13 cellular contexts compared by ENCODE assay signal in genomic region chrX:72916096-72916495, GRCh38. TPM values are rescaled to one million over a fixed set of nuclear protein-coding genes. Genes with fewer than 3 reads are reported as not detected.
DNase-seq lines count a peak whose midpoint lies in the region; ATAC-seq, FAIRE-seq and TF ChIP-seq lines count a peak whose summit lies in the region.
"Not testable (repeated sequence)": the region's sequence is repeated elsewhere in the genome, so short reads cannot be mapped to it uniquely, and the experiment has no call there.
"Had no signal": no experiment of that assay in that cellular context is flagged by ENCODE, and none has a peak within 500 bp of the region (broad histone marks: within the 10 kb centered on the region; RNA-seq: fewer than 3 reads in every experiment).

No MANE protein-coding gene starts in this region.

- H3K36me3 ChIP-seq in colonic mucosa; kidney (ENCODE audit: control insufficient read depth in 1 of 2, insufficient read depth in 2 of 2, low read length in 2 of 2); spleen; aorta (ENCODE audit: control insufficient read depth in 1 of 2, insufficient read depth in 2 of 2, low read length in 1 of 2): not testable (repeated sequence)

- 81 to 100% (median 93%) methylated on average over 1 to 3 of the region's 5 CpGs; no CpG with 5 or more reads in 1 of the 5 donors for WGBS in spleen, 5 donors
- 73 to 89% methylated on average over 3 of the region's 5 CpGs for WGBS in aorta, 2 donors

- not testable (repeated sequence) for H3K4me3 ChIP-seq in colonic mucosa; kidney (ENCODE audit: low read length in 2 of 2); spleen; aorta (ENCODE audit: low read length in 2 of 2)

- not testable (repeated sequence) for H3K9me3 ChIP-seq in colonic mucosa; kidney (ENCODE audit: control insufficient read depth in 1 of 2, low read length in 2 of 2); spleen; aorta (ENCODE audit: control insufficient read depth, low read length)

- peak; percentile 56 for ATAC-seq in aorta (ENCODE audit: low FRiP score)

- TF ChIP-seq CTCF in colonic mucosa (IDR thresholded peaks at IDR 0.05); kidney (IDR thresholded peaks at IDR 0.05; ENCODE audit: borderline replicate concordance, extremely low read depth, insufficient read depth); progenitor cell of endocrine pancreas (IDR thresholded peaks at IDR 0.05; ENCODE audit: unreplicated experiment); spleen (IDR thresholded peaks at IDR 0.05 in 8 of 11, conservative IDR thresholded peaks at IDR 0.05 in 3 of 11); type B pancreatic cell (conservative IDR thresholded peaks at IDR 0.05): not testable (repeated sequence)

- not testable (repeated sequence) for H3K27me3 Mint-ChIP-seq in progenitor cell of endocrine pancreas, type B pancreatic cell

- H3K4me1 ChIP-seq in colonic mucosa; kidney (ENCODE audit: control insufficient read depth in 1 of 2, insufficient read depth in 1 of 2, low read depth in 1 of 2, low read length in 2 of 2); spleen; aorta (ENCODE audit: control insufficient read depth in 1 of 2, insufficient read depth in 2 of 2, low read length in 2 of 2): not testable (repeated sequence)

- H3K9ac ChIP-seq in colonic mucosa (ENCODE audit: low read depth in 2 of 2, low read length in 2 of 2); kidney (ENCODE audit: low read length in 2 of 2): not testable (repeated sequence)

- intact Hi-C loops in colonic mucosa (cut with DNase I); kidney (cut with DNase I); spleen (cut with DNase I; ENCODE audit: low total_unique reads); aorta (cut with DNase I): not testable (repeated sequence)

- not testable (repeated sequence) for H3K4me1 Mint-ChIP-seq in progenitor cell of endocrine pancreas (ENCODE audit: low read depth); type B pancreatic cell (ENCODE audit: unreplicated experiment)

- not testable (repeated sequence) for TF ChIP-seq POLR2A in spleen (IDR thresholded peaks at IDR 0.05)

- not testable (repeated sequence) for H3K36me3 Mint-ChIP-seq in progenitor cell of endocrine pancreas (ENCODE audit: insufficient read depth); type B pancreatic cell

- H3K9me3 Mint-ChIP-seq in progenitor cell of endocrine pancreas (ENCODE audit: low read depth); type B pancreatic cell: not testable (repeated sequence)

- peak; percentile 1 for DNase-seq in colonic mucosa
- peak; percentile 1 for DNase-seq in effector CD4-positive, alpha-beta T cell
- DNase-seq in kidney = peak; percentile 6
- peak; percentile 4 for DNase-seq in progenitor cell of endocrine pancreas (ENCODE audit: low spot score, unreplicated experiment)
- DNase-seq in spleen = peak; percentile 17
- DNase-seq in type B pancreatic cell (ENCODE audit: extremely low spot score, unreplicated experiment) = peak; percentile 20
- not testable (repeated sequence) for DNase-seq in aorta

- FAIRE-seq in kidney (lab: Jason Lieb, UNC) = not testable (repeated sequence)

- H3K27ac ChIP-seq in colonic mucosa; kidney (ENCODE audit: low read depth in 2 of 2, low read length in 2 of 2); spleen; aorta (ENCODE audit: low read depth in 1 of 2, low read length in 2 of 2): not testable (repeated sequence)

- H3K27me3 ChIP-seq in colonic mucosa; spleen (replicated peaks in 1 of 7); aorta (ENCODE audit: control insufficient read depth in 1 of 2, insufficient read depth in 2 of 2, low read length in 1 of 2): not testable (repeated sequence)

- H3K27ac Mint-ChIP-seq in progenitor cell of endocrine pancreas, type B pancreatic cell: not testable (repeated sequence)

- not testable (repeated sequence) for H3K4me3 Mint-ChIP-seq in progenitor cell of endocrine pancreas (ENCODE audit: low read depth); type B pancreatic cell

RNA-seq across cellular contexts. Expression of gene FAM236C, which starts 3.7 kb away (rescaled TPM):
- total RNA-seq in colonic mucosa = not detected
- total RNA-seq in kidney = not detected
- polyA plus RNA-seq in kidney (ENCODE audit: insufficient read depth, low read depth, low replicate concordance) = not detected
- not detected in 2 replicates for total RNA-seq in progenitor cell of endocrine pancreas
- total RNA-seq in spleen = not detected
- not detected for polyA plus RNA-seq in spleen
- not detected in 2 replicates for total RNA-seq in type B pancreatic cell (ENCODE audit: low replicate concordance)
- total RNA-seq in aorta = not detected
- polyA plus RNA-seq in aorta = not detected
- total RNA-seq: A673; Caco-2; Calu3; CD4-positive, alpha-beta T cell; CD8-positive, alpha-beta T cell had no signal
- polyA plus RNA-seq: AG04450 had no signal

RNA-seq across cellular contexts. Expression of gene FAM236A, which starts 21.9 kb away (rescaled TPM):
- total RNA-seq in colonic mucosa (not detected), kidney (not detected), progenitor cell of endocrine pancreas (not detected in 2 replicates), spleen (not detected), type B pancreatic cell (ENCODE audit: low replicate concordance) (not detected in 2 replicates), aorta (not detected)
- polyA plus RNA-seq in kidney (ENCODE audit: insufficient read depth, low read depth, low replicate concordance) (not detected), spleen (not detected), aorta (not detected)
- total RNA-seq: A673; Caco-2; Calu3; CD4-positive, alpha-beta T cell; CD8-positive, alpha-beta T cell had no signal
- polyA plus RNA-seq: AG04450 had no signal

RNA-seq across cellular contexts. Expression of gene DMRTC1, which starts 27.5 kb away (rescaled TPM):
- total RNA-seq in colonic mucosa (under 1 TPM in 1 of 2 donors, not detected in 1; 0.27 TPM), kidney (0.41 TPM), progenitor cell of endocrine pancreas (0.60 and 1.8 TPM in 2 replicates), spleen (under 1 TPM in 2 of 7 donors, not detected in 5; 0.23 to 0.39 TPM), type B pancreatic cell (ENCODE audit: low replicate concordance) (0.51 and 1.2 TPM in 2 replicates), aorta (not detected)
- polyA plus RNA-seq in kidney (ENCODE audit: insufficient read depth, low read depth, low replicate concordance) (not detected), spleen (under 1 TPM; 0.11 to 0.41 (median 0.13) TPM), aorta (not detected)
- total RNA-seq: A673, Caco-2, Calu3 had no signal
- polyA plus RNA-seq: AG04450 had no signal
